26 cellular contexts compared by ENCODE assay signal in the genomic region with DNA sequence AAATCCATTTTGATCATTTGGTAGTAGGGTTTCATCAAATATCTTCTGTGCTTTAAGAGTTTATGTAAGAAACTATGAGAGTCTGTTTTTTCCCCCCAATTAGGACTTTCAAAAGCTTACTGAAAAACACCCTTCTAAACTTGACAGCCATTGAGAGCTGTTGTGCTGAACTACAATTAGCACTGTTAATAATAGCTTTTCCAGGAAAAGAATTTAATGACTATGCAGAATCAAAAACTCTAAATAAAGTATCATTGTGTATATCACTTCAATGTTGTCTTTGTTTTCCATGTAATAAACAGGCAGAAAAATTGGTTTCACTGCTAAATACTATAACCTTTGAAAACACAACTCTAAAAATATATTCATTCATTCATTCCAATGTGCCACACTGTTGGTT.
DNase-seq lines count a peak whose midpoint lies in the region; ATAC-seq, FAIRE-seq and TF ChIP-seq lines count a peak whose summit lies in the region.
"Had no signal": no experiment of that assay in that cellular context is flagged by ENCODE, and none has a peak within 500 bp of the region (broad histone marks: within the 10 kb centered on the region; RNA-seq: fewer than 3 reads in every experiment).

No MANE protein-coding gene starts in this region.

- no peaks in the 10 kb centered on the region for H3K36me3 ChIP-seq in Panc1 (ENCODE audit: control insufficient read depth, insufficient read depth, low read length)
- H3K36me3 ChIP-seq in gastroesophageal sphincter: no peaks in the 10 kb centered on the region
- H3K36me3 ChIP-seq in skeletal muscle tissue (ENCODE audit: control insufficient read depth in 3 of 3, insufficient read depth in 3 of 3, low read length in 3 of 3): no peaks in the 10 kb centered on the region
- H3K36me3 ChIP-seq in stomach: no peaks in the 10 kb centered on the region
- H3K36me3 ChIP-seq: BLaER1, HAP-1, MG63, SJSA1 had no signal

- peaks cover 14% of the 10 kb centered on the region for H3K4me1 ChIP-seq in Panc1 (ENCODE audit: control insufficient read depth, insufficient read depth, low read length)
- peaks cover 0 to 26% (median 4%) of the 10 kb centered on the region in 3 donors for H3K4me1 ChIP-seq in gastroesophageal sphincter
- peaks cover 2 to 6% (median 4%) of the 10 kb centered on the region in 3 donors for H3K4me1 ChIP-seq in skeletal muscle tissue (ENCODE audit: control insufficient read depth in 3 of 3, insufficient read depth in 3 of 3, low read length in 3 of 3)
- H3K4me1 ChIP-seq in stomach: no peaks in the 10 kb centered on the region
- H3K4me1 ChIP-seq: BLaER1, SJSA1 had no signal

- TF ChIP-seq CTCF in Panc1 (IDR thresholded peaks at IDR 0.05) (no peak), gastroesophageal sphincter (IDR thresholded peaks at IDR 0.05) (no peak), stomach (IDR thresholded peaks at IDR 0.05) (no peak)

- in situ Hi-C loops in Panc1 (cut with HindIII; ENCODE audit: low pct_unique_long_range_greater_than_20kb, low sequenced_read_pairs): no loop called here

- intact Hi-C loops in Panc1 (cut with micrococcal nuclease; ENCODE audit: unreplicated experiment) (no loop called here), stomach (cut with DNase I; ENCODE audit: low total_unique reads) (no loop called here)

- CTCF ChIA-PET in Panc1 (lab: Charles Lee): no interaction called here

- TF ChIP-seq POLR2A in gastroesophageal sphincter (IDR thresholded peaks at IDR 0.05) (no peak), stomach (IDR thresholded peaks at IDR 0.05) (no peak)

- DNase-seq in COLO829 (ENCODE audit: low spot score) (peak; percentile 29), Panc1 (ENCODE audit: low read depth, low spot score) (no peak), HTR-8/SVneo (ENCODE audit: insufficient read length, low spot score) (no peak), stomach (no peak)
- no peak for DNase-seq in activated effector memory CD4-positive, alpha-beta T cell treated with Interleukin-2 at 50 U/mL for 16 hours
- DNase-seq: CD4-positive, CD25-positive, alpha-beta regulatory T cell; GOT3; KG1; NCI-H1105 treated with DMSO at 0.1 percent for 48 hours; NCI-H146; NCI-H1930; NCI-H2107; NCI-H446 treated with DMSO at 0.1 percent for 48 hours; NCI-H526; NK-92 treated with Interleukin-12 subunit alpha and Interleukin-12 subunit beta, amount 100 ng/mL, for 24 hours; PC-9; Right ventricle myocardium superior; RPMI8226 had no signal

- H3K4me3 ChIP-seq in Panc1 (ENCODE audit: low read depth in 2 of 2, low read length in 2 of 2) (no peak overlapping the region), gastroesophageal sphincter (no peak overlapping the region), skeletal muscle tissue (ENCODE audit: low read length in 3 of 3) (no peak overlapping the region), stomach (no peak overlapping the region)
- H3K4me3 ChIP-seq: BLaER1, HAP-1, MG63, PC-9, SJSA1 had no signal

- no peak for TF ChIP-seq EP300 in gastroesophageal sphincter (IDR thresholded peaks at IDR 0.05)
- no peak for TF ChIP-seq EP300 in stomach (IDR thresholded peaks at IDR 0.05)

- H3K27ac ChIP-seq in Panc1 (ENCODE audit: low read length) (peak overlapping the region; percentile 89), gastroesophageal sphincter (peak overlapping the region; percentile 25 to 67 (median 65)), skeletal muscle tissue (ENCODE audit: low read depth, low read length) (peak overlapping the region; percentile 10), stomach (no peak overlapping the region)
- H3K27ac ChIP-seq: BLaER1, PC-9, SJSA1 had no signal

- POLR2A ChIA-PET in Panc1 (lab: Charles Lee): no interaction called here

- H3K27me3 ChIP-seq in Panc1 (ENCODE audit: control insufficient read depth, insufficient read depth, low read length) (no peaks in the 10 kb centered on the region), gastroesophageal sphincter (no peaks in the 10 kb centered on the region), skeletal muscle tissue (ENCODE audit: control insufficient read depth in 3 of 3, insufficient read depth in 3 of 3, low read length in 3 of 3) (no peaks in the 10 kb centered on the region), stomach (no peaks in the 10 kb centered on the region)
- H3K27me3 ChIP-seq: BLaER1, MG63, SJSA1 had no signal

- ATAC-seq in Panc1 (no peak), gastroesophageal sphincter (no peak)

- FAIRE-seq in HTR-8/SVneo (lab: Jason Lieb, UNC): no peak
- FAIRE-seq: A204.1, GM18507 had no signal

- no TSS peak for BruUV-seq in Panc1 (replicated peaks; lab: Mats Ljungman, UMichigan)

- H3K9ac ChIP-seq in skeletal muscle tissue (ENCODE audit: low read depth in 1 of 3, low read length in 3 of 3): no peak overlapping the region
- H3K9ac ChIP-seq: BLaER1 had no signal

- no peaks in the 10 kb centered on the region for H3K9me3 ChIP-seq in Panc1 (ENCODE audit: control insufficient read depth, insufficient read depth, low read depth, low read length)
- no peaks in the 10 kb centered on the region for H3K9me3 ChIP-seq in gastroesophageal sphincter
- H3K9me3 ChIP-seq in skeletal muscle tissue (ENCODE audit: control insufficient read depth in 3 of 3, low read length in 3 of 3): no peaks in the 10 kb centered on the region
- no peaks in the 10 kb centered on the region for H3K9me3 ChIP-seq in stomach
- H3K9me3 ChIP-seq: BLaER1, HAP-1, MG63, SJSA1 had no signal

Comparison
In these comparisons a context has a peak if more than half of its experiments do, and no peak if none do; other contexts are left out.
1. H3K27ac ChIP-seq: peak in Panc1 (single experiment), gastroesophageal sphincter (4 of 4) and skeletal muscle tissue (single experiment); none in stomach (0 of 5).